ENCODE assay signal across 22 cellular contexts in the genomic region with DNA sequence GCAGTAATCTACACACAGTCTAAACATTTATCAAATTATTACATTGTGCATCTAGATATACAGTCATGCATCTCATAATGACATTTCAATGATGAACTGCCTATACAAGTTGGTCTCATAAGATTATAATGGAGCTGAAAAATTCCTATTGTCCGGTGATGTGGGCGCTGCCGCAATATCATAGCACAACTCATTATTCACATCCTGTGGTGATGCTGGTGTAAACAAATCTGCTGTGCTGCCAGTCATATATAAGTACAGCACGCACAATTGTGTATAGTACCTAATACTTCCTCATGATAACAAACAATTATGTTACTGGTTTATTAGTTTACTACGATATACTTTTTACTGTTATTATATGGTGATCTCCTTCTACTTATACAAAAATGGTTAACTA.
"Had no signal": no experiment of that assay in that cellular context is flagged by ENCODE, and none has a peak within 500 bp of the region (broad histone marks: within the 10 kb centered on the region; RNA-seq: fewer than 3 reads in every experiment).

No MANE protein-coding gene starts in this region.

- ATAC-seq: gastroesophageal sphincter, left lobe of liver, mucosa of descending colon, natural killer cell, right cardiac atrium had no signal

- DNase-seq: dorsolateral prefrontal cortex; effector CD8-positive, alpha-beta T cell; foreskin fibroblast; kidney glomerular epithelial cell; mammary epithelial cell; mucosa of descending colon; natural killer cell; ovary; right cardiac atrium; small intestine; stimulated activated CD4-positive, alpha-beta T cell treated with anti-CD3 and anti-CD28 coated beads, Interleukin-12 subunit alpha, Interleukin-12 subunit beta, amount 100 ng/mL, for 4 hours; stimulated activated naive CD4-positive, alpha-beta T cell; stomach; substantia nigra; transverse colon had no signal

- H3K27ac Mint-ChIP-seq: natural killer cell had no signal

- H3K4me1 Mint-ChIP-seq: natural killer cell had no signal

- H3K4me3 ChIP-seq: coronary artery, dorsolateral prefrontal cortex, esophagus muscularis mucosa, gastroesophageal sphincter, hepatocyte, mucosa of descending colon, ovary, stomach, thoracic aorta, transverse colon had no signal

- H3K36me3 Mint-ChIP-seq: natural killer cell had no signal

- H3K4me3 Mint-ChIP-seq: natural killer cell, neural crest cell had no signal
